In genomic region chr1:26075421-26076144, GRCh38 we compare ENCODE assay signal across 32 cellular contexts. TPM values are rescaled to one million over a fixed set of nuclear protein-coding genes. Genes with fewer than 3 reads are reported as not detected.
DNase-seq lines count a peak whose midpoint lies in the region; ATAC-seq, FAIRE-seq and TF ChIP-seq lines count a peak whose summit lies in the region.
"Had no signal": no experiment of that assay in that cellular context is flagged by ENCODE, and none has a peak within 500 bp of the region (broad histone marks: within the 10 kb centered on the region; RNA-seq: fewer than 3 reads in every experiment).

No MANE protein-coding gene starts in this region.

- DNase-seq in HepG2 (ENCODE audit: low spot score): no peak
- peak in 1 of 2 donors; percentile 32 for DNase-seq in heart right ventricle
- DNase-seq in mucosa of descending colon: no peak
- no peak for DNase-seq in dorsolateral prefrontal cortex
- DNase-seq in COLO668 (lab: John Stamatoyannopoulos, UW; ENCODE audit: unreplicated experiment): no peak
- DNase-seq in central memory CD4-positive, alpha-beta T cell: no peak
- DNase-seq: activated CD4-positive, alpha-beta T cell treated with anti-CD3 and anti-CD28 coated beads for 36 hours; activated CD8-positive, alpha-beta T cell treated with anti-CD3 and anti-CD28 coated beads, Interleukin-2, amount 10 ng/mL, durations not matched to agents 7 days and 5 days; activated naive CD4-positive, alpha-beta T cell treated with anti-CD3 and anti-CD28 coated beads, Interleukin-2, amount 50 U/mL, for 16 hours; DMS79 treated with DMSO at 0.1 percent for 48 hours; GDM1; HCEC 1CT; left lung; midbrain; naive thymus-derived CD8-positive, alpha-beta T cell; NCI-H1105; NCI-H187 treated with DMSO at 0.1 percent for 48 hours; NCI-H524; NK-92 treated with Interleukin-12 subunit alpha and Interleukin-12 subunit beta, amount 100 ng/mL, for 24 hours; nucleus accumbens; stimulated activated naive CD4-positive, alpha-beta T cell treated with Interleukin-2 at 50 U/mL for 16 hours; uterus had no signal

- H3K4me3 ChIP-seq in liver (ENCODE audit: low read depth in 1 of 3, low read length in 3 of 3) (no peak overlapping the region), HepG2 (replicated peaks in 1 of 3; ENCODE audit: insufficient read depth in 1 of 3, low read depth in 2 of 3, low read length in 3 of 3) (no peak overlapping the region), heart right ventricle (no peak overlapping the region), mucosa of descending colon (no peak overlapping the region), dorsolateral prefrontal cortex (no peak overlapping the region)
- H3K4me3 ChIP-seq: left lung, uterus had no signal

- no peaks in the 10 kb centered on the region for H3K36me3 ChIP-seq in liver (ENCODE audit: control insufficient read depth in 4 of 4, insufficient read depth in 3 of 4, low read depth in 1 of 4, low read length in 3 of 4)
- H3K36me3 ChIP-seq in HepG2 (replicated peaks in 1 of 2; ENCODE audit: control insufficient read depth in 1 of 2, insufficient read depth in 2 of 2, low read length in 2 of 2): no peaks in the 10 kb centered on the region
- H3K36me3 ChIP-seq in heart right ventricle: no peaks in the 10 kb centered on the region
- H3K36me3 ChIP-seq in mucosa of descending colon (ENCODE audit: low read depth): no peaks in the 10 kb centered on the region
- H3K36me3 ChIP-seq: left lung, uterus had no signal

- no peaks in the 10 kb centered on the region for H4K20me1 ChIP-seq in HepG2 (ENCODE audit: insufficient read depth, low read length)

- no peaks in the 10 kb centered on the region for H3K9me3 ChIP-seq in liver (ENCODE audit: control insufficient read depth in 4 of 4, low read length in 3 of 4)
- no peaks in the 10 kb centered on the region for H3K9me3 ChIP-seq in HepG2 (ENCODE audit: low read length)
- no peaks in the 10 kb centered on the region for H3K9me3 ChIP-seq in heart right ventricle
- no peaks in the 10 kb centered on the region for H3K9me3 ChIP-seq in mucosa of descending colon
- H3K9me3 ChIP-seq: left lung, uterus had no signal

- in situ Hi-C loops in HepG2 (cut with HindIII; ENCODE audit: extremely low pct_ligation_motif_present, low pct_unique_long_range_greater_than_20kb): no loop called here

- no peak overlapping the region for H2AFZ ChIP-seq in HepG2 (ENCODE audit: low read length)

- H3K4me1 ChIP-seq in liver (ENCODE audit: control insufficient read depth in 4 of 4, insufficient read depth in 4 of 4, low read length in 3 of 4) (peaks cover 5 to 35% (median 24%) of the 10 kb centered on the region in 4 donors), HepG2 (ENCODE audit: insufficient read depth, low read length) (0 out of 2 replicates have a peak, but pooled peaks cover 7% of the 10 kb centered on the region), heart right ventricle (peaks cover 6 to 45% (median 21%) of the 10 kb centered on the region in 9 donors), mucosa of descending colon (ENCODE audit: low read depth) (peaks cover 2% of the 10 kb centered on the region)
- H3K4me1 ChIP-seq: left lung, uterus had no signal

- POLR2A ChIA-PET in HepG2 (lab: Yijun Ruan, JAX): no interaction called here

- H3K4me2 ChIP-seq in HepG2 (ENCODE audit: low read depth, low read length): no peak overlapping the region

- ATAC-seq in HepG2 (no peak), heart right ventricle (peak in 7 of 8 donors; percentile 43 to 92 (median 72)), mucosa of descending colon (peak; percentile 69), GM19324 (IDR thresholded peaks at IDR 0.05; ENCODE audit: low FRiP score, unreplicated experiment) (no peak)
- ATAC-seq: activated CD4-positive, alpha-beta T cell treated with anti-CD3 and anti-CD28 coated beads for 36 hours; activated CD8-positive, alpha-beta T cell treated with anti-CD3 and anti-CD28 coated beads, Interleukin-2, amount 10 ng/mL, durations not matched to agents 7 days and 5 days; left lung; naive thymus-derived CD8-positive, alpha-beta T cell had no signal

- TF ChIP-seq POLR2A in HepG2 (IDR thresholded peaks at IDR 0.05; ENCODE audit: insufficient read depth in 1 of 2, low read depth in 2 of 2, low read length in 2 of 2): no peak

- TF ChIP-seq RAD21 in liver (IDR thresholded peaks at IDR 0.05) (no peak), HepG2 (CRISPR knock-in tag; IDR thresholded peaks at IDR 0.05) (no peak)

- H3K79me2 ChIP-seq in HepG2 (ENCODE audit: insufficient read depth, low read length): no peaks in the 10 kb centered on the region

- TF ChIP-seq EP300 in HepG2 (IDR thresholded peaks at IDR 0.05; ENCODE audit: low read depth in 2 of 2, low read length in 2 of 2) (no peak), HepG2 (CRISPR knock-in tag; IDR thresholded peaks at IDR 0.05; ENCODE audit: borderline replicate concordance) (no peak)

- H3K27ac ChIP-seq in liver (ENCODE audit: low read depth in 1 of 2, low read length in 2 of 2) (no peak overlapping the region), HepG2 (ENCODE audit: extremely low read length, insufficient read depth, low read length) (no peak overlapping the region), heart right ventricle (peak overlapping the region; percentile 8 to 57 (median 34)), dorsolateral prefrontal cortex (no peak overlapping the region)
- H3K27ac ChIP-seq: left lung, uterus, VCaP had no signal

- H3K9ac ChIP-seq in liver (ENCODE audit: low read depth in 1 of 2, low read length in 2 of 2) (no peak overlapping the region), HepG2 (ENCODE audit: insufficient read depth, low read depth, low read length) (no peak overlapping the region)

- no TSS peak for BruUV-seq in HepG2 (replicated peaks; lab: Mats Ljungman, UMichigan)

- TF ChIP-seq CTCF in liver (IDR thresholded peaks at IDR 0.05; ENCODE audit: low read depth, low read length, missing input control) (no peak), HepG2 (CRISPR knock-in tag; IDR thresholded peaks at IDR 0.05) (no peak), heart right ventricle (IDR thresholded peaks at IDR 0.05) (no peak), mucosa of descending colon (IDR thresholded peaks at IDR 0.05) (no peak), dorsolateral prefrontal cortex (IDR thresholded peaks at IDR 0.05 in 54 of 56, conservative IDR thresholded peaks at IDR 0.05 in 2 of 56; ENCODE audit: low read depth in 1 of 56, partially characterized antibody in 56 of 56) (no peak)

- CTCF ChIA-PET in HepG2 (lab: Yijun Ruan, JAX; ENCODE audit: low intra/inter-chr PET ratio, low total read pairs): no interaction called here

- intact Hi-C loops in HepG2 (cut with micrococcal nuclease; ENCODE audit: unreplicated experiment) (no loop called here), heart right ventricle (cut with DNase I) (no loop called here), mucosa of descending colon (cut with DNase I, micrococcal nuclease) (no loop called here), dorsolateral prefrontal cortex (cut with DNase I) (no loop called here)

- WGBS in liver: 69% methylated on average over 3 of the region's 3 CpGs
- 25% methylated on average over 3 of the region's 3 CpGs for WGBS in HepG2 (ENCODE audit: low lambda C conversion rate)
- 59 to 68% methylated on average over 3 of the region's 3 CpGs for WGBS in heart right ventricle, 2 donors

- H3K27me3 ChIP-seq in liver (ENCODE audit: control insufficient read depth in 4 of 4, insufficient read depth in 4 of 4, low read length in 3 of 4) (no peaks in the 10 kb centered on the region), HepG2 (ENCODE audit: control insufficient read depth in 1 of 2, insufficient read depth in 2 of 2, low read length in 2 of 2) (peaks cover 0 to 11% of the 10 kb centered on the region in 2 experiments; a peak in 4 of 5 replicates), heart right ventricle (peaks cover 0 to 14% (median 4%) of the 10 kb centered on the region in 7 donors), dorsolateral prefrontal cortex (peaks cover 0 to 25% (median 2%) of the 10 kb centered on the region in 45 donors)
- H3K27me3 ChIP-seq: uterus had no signal

- FAIRE-seq in HepG2 (lab: Jason Lieb, UNC): no peak
- FAIRE-seq: A204.1, endothelial cell of umbilical vein had no signal

RNA-seq across cellular contexts. Expression of gene TRIM63, which starts 8.2 kb away (rescaled TPM):
- total RNA-seq in liver: not detected
- under 1 TPM in 1 of 2 donors, not detected in 1; 0.03 TPM for polyA plus RNA-seq in liver
- total RNA-seq in HepG2 (2016; rRNA removed; fragmentation: Illumina TruSeq; extraction: Trizol): not detected in 2 replicates
- not detected in 2 replicates for total RNA-seq in HepG2 (2016; cell fraction: cytosol; rRNA removed; fragmentation: Illumina TruSeq; extraction: Trizol; ENCODE audit: low read depth)
- total RNA-seq in HepG2 (2016; cell fraction: insoluble cytoplasmic fraction; rRNA removed; fragmentation: Illumina TruSeq; extraction: Trizol): not detected in 2 replicates
- total RNA-seq in HepG2 (2016; cell fraction: membrane; rRNA removed; fragmentation: Illumina TruSeq; extraction: Trizol): not detected in 2 replicates
- total RNA-seq in HepG2 (2016; cell fraction: nucleus; rRNA removed; fragmentation: Illumina TruSeq; extraction: Trizol): not detected in 2 replicates
- polyA plus RNA-seq in HepG2 (2011; rRNA removed): not detected in 2 replicates
- not detected in 2 replicates for polyA plus RNA-seq in HepG2 (2011; cell fraction: cytosol; rRNA removed)
- not detected in 2 replicates for polyA plus RNA-seq in HepG2 (2011; cell fraction: nucleus; rRNA removed)
- polyA plus RNA-seq in HepG2 (2012): not detected in 2 replicates
- polyA plus RNA-seq in HepG2 (2016; cell fraction: cytosol; fragmentation: Illumina TruSeq; extraction: Trizol; ENCODE audit: low read depth): not detected in 2 replicates
- polyA plus RNA-seq in HepG2 (2016; cell fraction: insoluble cytoplasmic fraction; fragmentation: Illumina TruSeq; extraction: Trizol; ENCODE audit: low read depth): not detected in 2 replicates
- polyA plus RNA-seq in HepG2 (2016; cell fraction: membrane; fragmentation: Illumina TruSeq; extraction: Trizol; ENCODE audit: low read depth): not detected in 2 replicates
- not detected in 2 replicates for polyA plus RNA-seq in HepG2 (2016; cell fraction: nucleus; fragmentation: Illumina TruSeq; extraction: Trizol; ENCODE audit: insufficient read depth, low read depth)
- not detected in 2 replicates for polyA minus RNA-seq in HepG2 (2011; rRNA and poly(A)+ RNA removed; ENCODE audit: low replicate concordance)
- polyA minus RNA-seq in HepG2 (2011; cell fraction: cytosol; rRNA and poly(A)+ RNA removed): not detected in 2 replicates
- polyA minus RNA-seq in HepG2 (2011; cell fraction: nucleus; rRNA and poly(A)+ RNA removed): not detected in 2 replicates
- 100 to 1,000 TPM; 191 to 415 (median 222) TPM for total RNA-seq in heart right ventricle
- polyA plus RNA-seq in heart right ventricle: 100 to 1,000 TPM; 194 to 305 TPM
- total RNA-seq in mucosa of descending colon: under 1 TPM in 2 of 3 donors, not detected in 1; 0.22 TPM
- 1 to 10 TPM in 2 of 120 experiments, under 1 TPM in 23, not detected in 95; 0.20 to 3.8 (median 0.47) TPM for total RNA-seq in dorsolateral prefrontal cortex
- total RNA-seq: activated CD4-positive, alpha-beta T cell treated with anti-CD3 and anti-CD28 coated beads for 36 hours; CD4-positive, CD25-positive, alpha-beta regulatory T cell; endothelial cell of umbilical vein; fibroblast of lung; naive thymus-derived CD8-positive, alpha-beta T cell; pulmonary artery endothelial cell; T-helper 2 cell treated with Interferon-gamma antibody and Interleukin-4, amounts not matched to agents 100 ng/mL and 5 ng/mL, for 36 hours; temporal lobe had no signal
- polyA plus RNA-seq: CD4-positive, CD25-positive, alpha-beta regulatory T cell; endothelial cell of umbilical vein; fibroblast of lung; naive thymus-derived CD8-positive, alpha-beta T cell had no signal

RNA-seq across cellular contexts. Expression of gene SLC30A2, which starts 29.7 kb away (rescaled TPM):
- under 1 TPM; under 0.01 to 0.05 TPM for total RNA-seq in liver
- under 1 TPM in 1 of 2 donors, not detected in 1; 0.12 TPM for polyA plus RNA-seq in liver
- not detected in 2 replicates for total RNA-seq in HepG2 (2016; rRNA removed; fragmentation: Illumina TruSeq; extraction: Trizol)
- not detected in 2 replicates for total RNA-seq in HepG2 (2016; cell fraction: cytosol; rRNA removed; fragmentation: Illumina TruSeq; extraction: Trizol; ENCODE audit: low read depth)
- 0.04 TPM in 1 of 2 replicates, not detected in the other for total RNA-seq in HepG2 (2016; cell fraction: insoluble cytoplasmic fraction; rRNA removed; fragmentation: Illumina TruSeq; extraction: Trizol)
- not detected in 2 replicates for total RNA-seq in HepG2 (2016; cell fraction: membrane; rRNA removed; fragmentation: Illumina TruSeq; extraction: Trizol)
- not detected in 2 replicates for total RNA-seq in HepG2 (2016; cell fraction: nucleus; rRNA removed; fragmentation: Illumina TruSeq; extraction: Trizol)
- not detected in 2 replicates for polyA plus RNA-seq in HepG2 (2011; rRNA removed)
- not detected in 2 replicates for polyA plus RNA-seq in HepG2 (2011; cell fraction: cytosol; rRNA removed)
- polyA plus RNA-seq in HepG2 (2011; cell fraction: nucleus; rRNA removed): not detected in 2 replicates
- not detected in 2 replicates for polyA plus RNA-seq in HepG2 (2012)
- not detected in 2 replicates for polyA plus RNA-seq in HepG2 (2016; cell fraction: cytosol; fragmentation: Illumina TruSeq; extraction: Trizol; ENCODE audit: low read depth)
- polyA plus RNA-seq in HepG2 (2016; cell fraction: insoluble cytoplasmic fraction; fragmentation: Illumina TruSeq; extraction: Trizol; ENCODE audit: low read depth): not detected in 2 replicates
- polyA plus RNA-seq in HepG2 (2016; cell fraction: membrane; fragmentation: Illumina TruSeq; extraction: Trizol; ENCODE audit: low read depth): not detected in 2 replicates
- polyA plus RNA-seq in HepG2 (2016; cell fraction: nucleus; fragmentation: Illumina TruSeq; extraction: Trizol; ENCODE audit: insufficient read depth, low read depth): not detected in 2 replicates
- 0.05 and 0.32 TPM in 2 replicates for polyA minus RNA-seq in HepG2 (2011; rRNA and poly(A)+ RNA removed; ENCODE audit: low replicate concordance)
- not detected in 2 replicates for polyA minus RNA-seq in HepG2 (2011; cell fraction: cytosol; rRNA and poly(A)+ RNA removed)
- not detected in 2 replicates for polyA minus RNA-seq in HepG2 (2011; cell fraction: nucleus; rRNA and poly(A)+ RNA removed)
- 10 to 100 TPM in 3 of 10 donors, 1 to 10 TPM in 7; 2.6 to 14.4 (median 8.9) TPM for total RNA-seq in heart right ventricle
- 1 to 10 TPM in 1 of 2 donors, under 1 TPM in 1; 0.97 to 3.6 TPM for polyA plus RNA-seq in heart right ventricle
- total RNA-seq in mucosa of descending colon: under 1 TPM; 0.12 to 0.14 (median 0.13) TPM
- total RNA-seq in dorsolateral prefrontal cortex: 1 to 10 TPM in 1 of 120 experiments, under 1 TPM in 8, not detected in 111; 0.15 to 1.7 (median 0.24) TPM
- total RNA-seq: activated CD4-positive, alpha-beta T cell treated with anti-CD3 and anti-CD28 coated beads for 36 hours; activated CD8-positive, alpha-beta T cell treated with anti-CD3 and anti-CD28 coated beads, Interleukin-2, amount 10 ng/mL, durations not matched to agents 7 days and 5 days; CD4-positive, CD25-positive, alpha-beta regulatory T cell; endothelial cell of umbilical vein; fibroblast of lung; naive thymus-derived CD8-positive, alpha-beta T cell; pulmonary artery endothelial cell; T-helper 2 cell treated with Interferon-gamma antibody and Interleukin-4, amounts not matched to agents 100 ng/mL and 5 ng/mL, for 36 hours; temporal lobe had no signal
- polyA plus RNA-seq: endothelial cell of umbilical vein, fibroblast of lung had no signal

RNA-seq across cellular contexts. Expression of gene PDIK1L, which starts 36.0 kb away (rescaled TPM):
- 1 to 10 TPM; 6.4 to 9.2 TPM for total RNA-seq in liver
- polyA plus RNA-seq in liver: 1 to 10 TPM; 3.2 TPM
- 4.6 and 5.8 TPM in 2 replicates for total RNA-seq in HepG2 (2016; rRNA removed; fragmentation: Illumina TruSeq; extraction: Trizol)
- 0.51 and 0.53 TPM in 2 replicates for total RNA-seq in HepG2 (2016; cell fraction: cytosol; rRNA removed; fragmentation: Illumina TruSeq; extraction: Trizol; ENCODE audit: low read depth)
- 4.4 and 6.6 TPM in 2 replicates for total RNA-seq in HepG2 (2016; cell fraction: insoluble cytoplasmic fraction; rRNA removed; fragmentation: Illumina TruSeq; extraction: Trizol)
- total RNA-seq in HepG2 (2016; cell fraction: membrane; rRNA removed; fragmentation: Illumina TruSeq; extraction: Trizol): 2.5 and 2.9 TPM in 2 replicates
- total RNA-seq in HepG2 (2016; cell fraction: nucleus; rRNA removed; fragmentation: Illumina TruSeq; extraction: Trizol): 3.9 and 4.1 TPM in 2 replicates
- polyA plus RNA-seq in HepG2 (2011; rRNA removed): 1.2 and 1.9 TPM in 2 replicates
- 0.83 and 1.0 TPM in 2 replicates for polyA plus RNA-seq in HepG2 (2011; cell fraction: cytosol; rRNA removed)
- polyA plus RNA-seq in HepG2 (2011; cell fraction: nucleus; rRNA removed): 1.3 and 1.5 TPM in 2 replicates
- polyA plus RNA-seq in HepG2 (2012): 1.7 and 2.7 TPM in 2 replicates
- 0.14 and 0.24 TPM in 2 replicates for polyA plus RNA-seq in HepG2 (2016; cell fraction: cytosol; fragmentation: Illumina TruSeq; extraction: Trizol; ENCODE audit: low read depth)
- 3.9 and 4.2 TPM in 2 replicates for polyA plus RNA-seq in HepG2 (2016; cell fraction: insoluble cytoplasmic fraction; fragmentation: Illumina TruSeq; extraction: Trizol; ENCODE audit: low read depth)
- polyA plus RNA-seq in HepG2 (2016; cell fraction: membrane; fragmentation: Illumina TruSeq; extraction: Trizol; ENCODE audit: low read depth): 0.95 and 0.99 TPM in 2 replicates
- 5.3 and 5.7 TPM in 2 replicates for polyA plus RNA-seq in HepG2 (2016; cell fraction: nucleus; fragmentation: Illumina TruSeq; extraction: Trizol; ENCODE audit: insufficient read depth, low read depth)
- 0.96 and 5.8 TPM in 2 replicates for polyA minus RNA-seq in HepG2 (2011; rRNA and poly(A)+ RNA removed; ENCODE audit: low replicate concordance)
- polyA minus RNA-seq in HepG2 (2011; cell fraction: cytosol; rRNA and poly(A)+ RNA removed): 1.9 and 2.7 TPM in 2 replicates
- 4.1 and 5.1 TPM in 2 replicates for polyA minus RNA-seq in HepG2 (2011; cell fraction: nucleus; rRNA and poly(A)+ RNA removed)
- 1 to 10 TPM; 3.8 to 8.3 (median 5.7) TPM for total RNA-seq in heart right ventricle
- polyA plus RNA-seq in heart right ventricle: 1 to 10 TPM; 1.6 to 2.3 TPM
- 10 to 100 TPM; 12.9 to 17.0 (median 15.0) TPM for total RNA-seq in mucosa of descending colon
- total RNA-seq in dorsolateral prefrontal cortex: 10 to 100 TPM in 117 of 120 experiments, 1 to 10 TPM in 3; 6.9 to 24.8 (median 16.2) TPM

RNA-seq across cellular contexts. Expression of gene EXTL1, which starts 54.0 kb away (rescaled TPM):
- total RNA-seq in liver (under 1 TPM in 1 of 2 donors, not detected in 1; under 0.01 TPM), HepG2 (2016; rRNA removed; fragmentation: Illumina TruSeq; extraction: Trizol) (0.28 and 0.35 TPM in 2 replicates), heart right ventricle (10 to 100 TPM in 5 of 10 donors, 1 to 10 TPM in 5; 1.1 to 17.0 (median 9.1) TPM), mucosa of descending colon (1 to 10 TPM in 1 of 3 donors, under 1 TPM in 1, not detected in 1; 0.14 to 1.7 TPM), dorsolateral prefrontal cortex (10 to 100 TPM; 17.0 to 82.6 (median 46.4) TPM)
- polyA plus RNA-seq in liver (not detected), HepG2 (2011; rRNA removed) (1.0 and 1.5 TPM in 2 replicates), heart right ventricle (1 to 10 TPM in 1 of 2 donors, under 1 TPM in 1; 0.91 to 5.3 TPM)
- total RNA-seq in HepG2 (2016; cell fraction: cytosol; rRNA removed; fragmentation: Illumina TruSeq; extraction: Trizol; ENCODE audit: low read depth): 0.09 and 0.20 TPM in 2 replicates
- total RNA-seq in HepG2 (2016; cell fraction: insoluble cytoplasmic fraction; rRNA removed; fragmentation: Illumina TruSeq; extraction: Trizol): 0.19 and 0.52 TPM in 2 replicates
- total RNA-seq in HepG2 (2016; cell fraction: membrane; rRNA removed; fragmentation: Illumina TruSeq; extraction: Trizol): 0.19 and 0.48 TPM in 2 replicates
- total RNA-seq in HepG2 (2016; cell fraction: nucleus; rRNA removed; fragmentation: Illumina TruSeq; extraction: Trizol): 0.69 and 0.78 TPM in 2 replicates
- polyA plus RNA-seq in HepG2 (2011; cell fraction: cytosol; rRNA removed): 0.60 and 0.75 TPM in 2 replicates
- polyA plus RNA-seq in HepG2 (2011; cell fraction: nucleus; rRNA removed): 4.9 and 5.4 TPM in 2 replicates
- polyA plus RNA-seq in HepG2 (2012): 0.87 and 1.2 TPM in 2 replicates
- polyA plus RNA-seq in HepG2 (2016; cell fraction: cytosol; fragmentation: Illumina TruSeq; extraction: Trizol; ENCODE audit: low read depth): 0.07 and 0.11 TPM in 2 replicates
- 0.26 and 0.27 TPM in 2 replicates for polyA plus RNA-seq in HepG2 (2016; cell fraction: insoluble cytoplasmic fraction; fragmentation: Illumina TruSeq; extraction: Trizol; ENCODE audit: low read depth)
- 0.18 and 0.20 TPM in 2 replicates for polyA plus RNA-seq in HepG2 (2016; cell fraction: membrane; fragmentation: Illumina TruSeq; extraction: Trizol; ENCODE audit: low read depth)
- 0.52 and 0.65 TPM in 2 replicates for polyA plus RNA-seq in HepG2 (2016; cell fraction: nucleus; fragmentation: Illumina TruSeq; extraction: Trizol; ENCODE audit: insufficient read depth, low read depth)
- 0.12 and 2.8 TPM in 2 replicates for polyA minus RNA-seq in HepG2 (2011; rRNA and poly(A)+ RNA removed; ENCODE audit: low replicate concordance)
- polyA minus RNA-seq in HepG2 (2011; cell fraction: cytosol; rRNA and poly(A)+ RNA removed): 0.20 and 0.53 TPM in 2 replicates
- 4.1 and 5.9 TPM in 2 replicates for polyA minus RNA-seq in HepG2 (2011; cell fraction: nucleus; rRNA and poly(A)+ RNA removed)
- total RNA-seq: activated CD4-positive, alpha-beta T cell treated with anti-CD3 and anti-CD28 coated beads for 36 hours; activated CD8-positive, alpha-beta T cell treated with anti-CD3 and anti-CD28 coated beads, Interleukin-2, amount 10 ng/mL, durations not matched to agents 7 days and 5 days; CD4-positive, CD25-positive, alpha-beta regulatory T cell; endothelial cell of umbilical vein; pulmonary artery endothelial cell; T-helper 2 cell treated with Interferon-gamma antibody and Interleukin-4, amounts not matched to agents 100 ng/mL and 5 ng/mL, for 36 hours had no signal
- polyA plus RNA-seq: endothelial cell of umbilical vein; naive thymus-derived CD8-positive, alpha-beta T cell had no signal

Comparison
In these comparisons a context has a peak if more than half of its experiments do, and no peak if none do; other contexts are left out.
1. H3K27ac ChIP-seq: peak in heart right ventricle (10 of 10); none in liver (0 of 2), HepG2 (single experiment) and dorsolateral prefrontal cortex (0 of 59).
2. ATAC-seq: peak in heart right ventricle (7 of 8) and mucosa of descending colon (single experiment); none in HepG2 (single experiment) and GM19324 (single experiment).
3. RNA of gene TRIM63, which starts 8.2 kb away (total RNA-seq): 191 to 415 TPM in heart right ventricle; 0.22 TPM in mucosa of descending colon, 0.20 to 3.8 TPM in dorsolateral prefrontal cortex, not detected in liver and not detected in HepG2; every median in the first group is over 10 times any median in the second.